ENCODE assay signal across 13 cellular contexts in the genomic region with DNA sequence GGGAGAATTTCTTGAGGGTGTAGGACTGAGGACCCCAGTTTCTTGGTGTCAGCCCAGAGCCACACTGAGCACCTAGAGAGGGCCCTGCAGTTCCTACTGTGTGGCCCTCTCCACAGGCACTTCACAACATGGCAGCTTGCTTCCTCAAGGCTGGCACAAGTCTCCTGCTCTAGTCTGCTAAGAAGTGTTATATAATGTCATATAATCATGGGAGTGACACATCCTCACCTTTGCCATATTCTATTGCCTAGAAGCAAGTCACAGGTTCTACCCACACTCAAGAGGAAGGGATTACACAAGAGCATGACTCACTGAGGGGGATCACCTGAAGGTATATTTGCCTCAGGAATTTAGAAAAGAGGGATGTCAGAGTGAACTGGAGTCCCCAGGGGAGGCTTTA. TPM values are rescaled to one million over a fixed set of nuclear protein-coding genes. Genes with fewer than 3 reads are reported as not detected.
DNase-seq lines count a peak whose midpoint lies in the region; ATAC-seq, FAIRE-seq and TF ChIP-seq lines count a peak whose summit lies in the region.
"Had no signal": no experiment of that assay in that cellular context is flagged by ENCODE, and none has a peak within 500 bp of the region (broad histone marks: within the 10 kb centered on the region; RNA-seq: fewer than 3 reads in every experiment).

No MANE protein-coding gene starts in this region.

- H3K9me3 Mint-ChIP-seq in activated naive CD8-positive, alpha-beta T cell treated with anti-CD3 and anti-CD28 coated beads, Interleukin-2, amount 50 U/mL, for 24 hours, result no peaks in the 10 kb centered on the region
- no peaks in the 10 kb centered on the region for H3K9me3 Mint-ChIP-seq in activated naive CD8-positive, alpha-beta T cell treated with anti-CD3 and anti-CD28 coated beads for 36 hours

- no peak overlapping the region for H3K4me3 ChIP-seq in kidney epithelial cell (ENCODE audit: low read depth, low read length)
- no peak overlapping the region for H3K4me3 ChIP-seq in OCI-LY7 (ENCODE audit: low read depth, low read length, poor library complexity, severe bottlenecking)
- H3K4me3 ChIP-seq: esophagus muscularis mucosa had no signal

- H3K79me2 ChIP-seq in OCI-LY7 (ENCODE audit: insufficient read depth, low read depth, low read length), result no peaks in the 10 kb centered on the region

- no TSS peak for BruUV-seq in OCI-LY7 (replicated peaks; lab: Mats Ljungman, UMichigan)

- intact Hi-C loops in OCI-LY7 (cut with micrococcal nuclease; ENCODE audit: unreplicated experiment), result no loop called here

- CTCF ChIA-PET in OCI-LY7 (lab: Charles Lee; ENCODE audit: unreplicated experiment), result no interaction called here

- H3K4me3 Mint-ChIP-seq in activated naive CD8-positive, alpha-beta T cell treated with anti-CD3 and anti-CD28 coated beads, Interleukin-2, amount 50 U/mL, for 24 hours, result no peak overlapping the region
- H3K4me3 Mint-ChIP-seq in activated naive CD8-positive, alpha-beta T cell treated with anti-CD3 and anti-CD28 coated beads for 36 hours, result no peak overlapping the region

- TF ChIP-seq CTCF in kidney epithelial cell (IDR thresholded peaks at IDR 0.05; ENCODE audit: insufficient read depth, low read length, poor library complexity, severe bottlenecking), result no peak
- TF ChIP-seq CTCF in OCI-LY7 (conservative IDR thresholded peaks at IDR 0.05; ENCODE audit: low read length), result no peak

- no peak overlapping the region for H3K27ac Mint-ChIP-seq in activated naive CD8-positive, alpha-beta T cell treated with anti-CD3 and anti-CD28 coated beads, Interleukin-2, amount 50 U/mL, for 24 hours
- H3K27ac Mint-ChIP-seq in activated naive CD8-positive, alpha-beta T cell treated with anti-CD3 and anti-CD28 coated beads for 36 hours, result no peak overlapping the region

- H3K9me3 ChIP-seq in OCI-LY7 (ENCODE audit: low read length), result no peaks in the 10 kb centered on the region
- H3K9me3 ChIP-seq: esophagus muscularis mucosa had no signal

- no peaks in the 10 kb centered on the region for H3K9me2 ChIP-seq in OCI-LY7 (ENCODE audit: insufficient read depth, low read length)

- no peaks in the 10 kb centered on the region for H3K36me3 Mint-ChIP-seq in activated naive CD8-positive, alpha-beta T cell treated with anti-CD3 and anti-CD28 coated beads, Interleukin-2, amount 50 U/mL, for 24 hours (ENCODE audit: low read depth)
- no peaks in the 10 kb centered on the region for H3K36me3 Mint-ChIP-seq in activated naive CD8-positive, alpha-beta T cell treated with anti-CD3 and anti-CD28 coated beads for 36 hours

- H3K36me3 ChIP-seq in kidney epithelial cell (ENCODE audit: control insufficient read depth, insufficient read depth, low read length) (no peaks in the 10 kb centered on the region), OCI-LY7 (ENCODE audit: insufficient read depth, low read length) (no peaks in the 10 kb centered on the region)
- H3K36me3 ChIP-seq: esophagus muscularis mucosa had no signal

- FAIRE-seq in urothelium cell line (lab: Jason Lieb, UNC), result no peak

- H3K27ac ChIP-seq in OCI-LY7 (ENCODE audit: low read depth, low read length, poor library complexity, severe bottlenecking), result no peak overlapping the region
- H3K27ac ChIP-seq: esophagus muscularis mucosa had no signal

- H4K20me1 ChIP-seq in OCI-LY7 (ENCODE audit: insufficient read depth, low read length), result no peaks in the 10 kb centered on the region

- H3K27me3 Mint-ChIP-seq in activated naive CD8-positive, alpha-beta T cell treated with anti-CD3 and anti-CD28 coated beads, Interleukin-2, amount 50 U/mL, for 24 hours, result peaks cover 16% of the 10 kb centered on the region
- H3K27me3 Mint-ChIP-seq in activated naive CD8-positive, alpha-beta T cell treated with anti-CD3 and anti-CD28 coated beads for 36 hours, result peaks cover 28% of the 10 kb centered on the region

- no peaks in the 10 kb centered on the region for H3K27me3 ChIP-seq in kidney epithelial cell (ENCODE audit: control insufficient read depth, insufficient read depth, low read length)
- H3K27me3 ChIP-seq: esophagus muscularis mucosa had no signal

- POLR2A ChIA-PET in OCI-LY7 (lab: Charles Lee), result interaction anchor here (0.7 kb wide), 1 partner anchor 303 kb away, joined by 4 read pairs; a partner anchor contains a TSS

- H3K4me2 ChIP-seq in OCI-LY7 (ENCODE audit: low read length), result no peak overlapping the region

- no peak for DNase-seq in activated naive CD8-positive, alpha-beta T cell treated with anti-CD3 and anti-CD28 coated beads, Interleukin-2, amount 50 U/mL, for 24 hours
- DNase-seq in activated naive CD8-positive, alpha-beta T cell treated with anti-CD3 and anti-CD28 coated beads for 36 hours, result no peak
- DNase-seq in SW480 (ENCODE audit: low spot score) (peak; percentile 72), kidney epithelial cell (ENCODE audit: low read depth) (peak; percentile 67), urothelium cell line (ENCODE audit: low spot score) (peak; percentile 26), OCI-LY7 (ENCODE audit: low spot score) (no peak), dedifferentiated amniotic fluid mesenchymal stem cell (ENCODE audit: extremely low spot score) (no peak)
- DNase-seq in stimulated activated CD4-positive, alpha-beta T cell treated with anti-CD3 and anti-CD28 coated beads, Interleukin-15, amount 100 ng/mL, for 24 hours, result no peak
- DNase-seq: activated CD4-positive, alpha-beta T cell treated with anti-CD3 and anti-CD28 coated beads, Interleukin-2, amount 50 U/mL, for 48 hours; NCI-H2227 treated with DMSO at 0.1 percent for 48 hours; RPMI8226; T1000 had no signal

- H2AFZ ChIP-seq in OCI-LY7 (ENCODE audit: low read length), result no peak overlapping the region

- peaks cover 3% of the 10 kb centered on the region for H3K4me1 Mint-ChIP-seq in activated naive CD8-positive, alpha-beta T cell treated with anti-CD3 and anti-CD28 coated beads, Interleukin-2, amount 50 U/mL, for 24 hours
- peaks cover 8% of the 10 kb centered on the region for H3K4me1 Mint-ChIP-seq in activated naive CD8-positive, alpha-beta T cell treated with anti-CD3 and anti-CD28 coated beads for 36 hours

- peaks cover 5% of the 10 kb centered on the region for H3K4me1 ChIP-seq in OCI-LY7 (ENCODE audit: insufficient read depth, low read length, poor library complexity, severe bottlenecking)

- peak; percentile 69 for ATAC-seq in activated naive CD8-positive, alpha-beta T cell treated with anti-CD3 and anti-CD28 coated beads, Interleukin-2, amount 50 U/mL, for 24 hours

RNA-seq across cellular contexts. Expression of a gene that starts 5.5 kb away (rescaled TPM):
- total RNA-seq in activated naive CD8-positive, alpha-beta T cell treated with anti-CD3 and anti-CD28 coated beads for 36 hours, result 10 to 100 TPM; 25.2 to 27.7 TPM
- total RNA-seq in kidney epithelial cell, result 18.1 and 18.8 TPM in 2 replicates
- 13.5 and 16.4 TPM in 2 replicates for total RNA-seq in OCI-LY7 (2014; rRNA removed; shearing (Covaris generic))
- total RNA-seq in OCI-LY7 (2022), result 31.6 and 32.0 TPM in 2 replicates

Comparison
In these comparisons a context has a peak if more than half of its experiments do, and no peak if none do; other contexts are left out.
1. DNase-seq: peak in SW480 (single experiment), kidney epithelial cell (single experiment) and urothelium cell line (single experiment); none in activated naive CD8-positive, alpha-beta T cell treated with anti-CD3 and anti-CD28 coated beads, Interleukin-2, amount 50 U/mL, for 24 hours (single experiment), activated naive CD8-positive, alpha-beta T cell treated with anti-CD3 and anti-CD28 coated beads for 36 hours (single experiment), OCI-LY7 (single experiment), dedifferentiated amniotic fluid mesenchymal stem cell (single experiment) and stimulated activated CD4-positive, alpha-beta T cell treated with anti-CD3 and anti-CD28 coated beads, Interleukin-15, amount 100 ng/mL, for 24 hours (single experiment).